In genomic region chr3:127457094-127457475, GRCh38 we compare ENCODE assay signal across 8 cellular contexts.
DNase-seq lines count a peak whose midpoint lies in the region; ATAC-seq, FAIRE-seq and TF ChIP-seq lines count a peak whose summit lies in the region.

No MANE protein-coding gene starts in this region.

- TF ChIP-seq CTCF in A673 (conservative IDR thresholded peaks at IDR 0.05; ENCODE audit: low read depth, low read length) = no peak
- TF ChIP-seq CTCF in coronary artery (IDR thresholded peaks at IDR 0.05) = no peak

- intact Hi-C loops in A673 (cut with micrococcal nuclease; ENCODE audit: unreplicated experiment) = loop anchor here (5.0 to 10.0 kb wide), 4 partner anchors 475 to 1322 kb away; partner anchors contain the start of genes CHST13 and PLXNA1

- no peak overlapping the region for H3K27ac ChIP-seq in A673 (ENCODE audit: low read depth, low read length, poor library complexity, severe bottlenecking)
- no peak overlapping the region for H3K27ac ChIP-seq in coronary artery
- peak overlapping the region; percentile 69 for H3K27ac ChIP-seq in mesodermal cell (ENCODE audit: low read depth, low read length, severe bottlenecking)
- no peak overlapping the region for H3K27ac ChIP-seq in small intestine (ENCODE audit: low read depth in 1 of 2, low read length in 1 of 2)

- FAIRE-seq in HTR-8/SVneo (lab: Jason Lieb, UNC) (no peak), small intestine (lab: Jason Lieb, UNC) (no peak)

- H3K27me3 ChIP-seq in A673 (replicated peaks; ENCODE audit: insufficient read depth, low read depth, low read length, poor library complexity) (peaks cover 53% of the 10 kb centered on the region), small intestine (ENCODE audit: control insufficient read depth in 2 of 2, insufficient read depth in 2 of 2, low read length in 2 of 2) (peaks cover 3 to 19% of the 10 kb centered on the region in 2 donors)

- BruUV-seq in A673 (replicated peaks; lab: Mats Ljungman, UMichigan) = no TSS peak

- H3K4me3 ChIP-seq in A673 (ENCODE audit: low read depth, low read length, poor library complexity, severe bottlenecking) = no peak overlapping the region
- peak overlapping the region; percentile 32 for H3K4me3 ChIP-seq in coronary artery
- peak overlapping the region; percentile 28 for H3K4me3 ChIP-seq in mesodermal cell (ENCODE audit: extremely low read depth, insufficient read depth, low read length, poor library complexity, severe bottlenecking)
- H3K4me3 ChIP-seq in small intestine (ENCODE audit: low read depth in 1 of 2, low read length in 2 of 2) = no peak overlapping the region

- CTCF ChIA-PET in A673 (lab: Charles Lee) = interaction anchor here (0.6 kb wide), 1 partner anchor 477 kb away, joined by 3 read pairs; no protein-coding TSS in a partner anchor

- H3K9me3 ChIP-seq in A673 (ENCODE audit: low read depth, low read length, poor library complexity, severe bottlenecking) (no peaks in the 10 kb centered on the region), mesodermal cell (ENCODE audit: control insufficient read depth, low read length) (no peaks in the 10 kb centered on the region), small intestine (ENCODE audit: control insufficient read depth, low read depth) (no peaks in the 10 kb centered on the region)

- peak; percentile 18 for DNase-seq in A673 (ENCODE audit: low spot score)
- peak; percentile 37 for DNase-seq in HTR-8/SVneo (ENCODE audit: insufficient read length, low spot score)
- DNase-seq in coronary artery (ENCODE audit: low spot score) = no peak
- DNase-seq in small intestine = no peak
- DNase-seq in putamen (ENCODE audit: low spot score) = no peak
- no peak for DNase-seq in NCI-H1436 treated with DMSO at 0.1 percent for 48 hours (lab: John Stamatoyannopoulos, UW)

- peaks cover 4% of the 10 kb centered on the region for H3K4me1 ChIP-seq in A673 (ENCODE audit: insufficient read depth, low read length, poor library complexity, severe bottlenecking)
- peaks cover 12% of the 10 kb centered on the region for H3K4me1 ChIP-seq in mesodermal cell (ENCODE audit: control insufficient read depth, insufficient read depth, low read length, poor library complexity, severe bottlenecking)
- peaks cover 0 to 2% of the 10 kb centered on the region in 2 donors for H3K4me1 ChIP-seq in small intestine (ENCODE audit: control insufficient read depth in 2 of 2, insufficient read depth in 1 of 2, low read depth in 1 of 2, low read length in 1 of 2)

- no peaks in the 10 kb centered on the region for H3K36me3 ChIP-seq in A673 (ENCODE audit: insufficient read depth, low read length, poor library complexity, severe bottlenecking)
- H3K36me3 ChIP-seq in mesodermal cell (ENCODE audit: control insufficient read depth, insufficient read depth, low read length) = no peaks in the 10 kb centered on the region
- H3K36me3 ChIP-seq in small intestine (ENCODE audit: control insufficient read depth in 2 of 2, insufficient read depth in 2 of 2, low read length in 2 of 2) = no peaks in the 10 kb centered on the region

- POLR2A ChIA-PET in A673 (lab: Charles Lee; ENCODE audit: low non-redundant PET) = no interaction called here

- no peak for ATAC-seq in HG03565 (IDR thresholded peaks at IDR 0.05; ENCODE audit: unreplicated experiment)

- WGBS in mesodermal cell (ENCODE audit: insufficient coverage in 2 of 2), 2 experiments = 0 to 3% methylated on average over 10 to 18 of the region's 27 CpGs
- 2 to 4% (median 4%) methylated on average over 24 to 27 of the region's 27 CpGs for WGBS in small intestine, 3 donors

Comparison
In these comparisons a context has a peak if more than half of its experiments do, and no peak if none do; other contexts are left out.
1. DNase-seq: peak in A673 (single experiment) and HTR-8/SVneo (single experiment); none in coronary artery (single experiment), small intestine (single experiment), putamen (single experiment) and NCI-H1436 treated with DMSO at 0.1 percent for 48 hours (single experiment).
2. H3K4me3 ChIP-seq: peak in coronary artery (single experiment) and mesodermal cell (single experiment); none in A673 (single experiment) and small intestine (0 of 2).